In the genomic region with DNA sequence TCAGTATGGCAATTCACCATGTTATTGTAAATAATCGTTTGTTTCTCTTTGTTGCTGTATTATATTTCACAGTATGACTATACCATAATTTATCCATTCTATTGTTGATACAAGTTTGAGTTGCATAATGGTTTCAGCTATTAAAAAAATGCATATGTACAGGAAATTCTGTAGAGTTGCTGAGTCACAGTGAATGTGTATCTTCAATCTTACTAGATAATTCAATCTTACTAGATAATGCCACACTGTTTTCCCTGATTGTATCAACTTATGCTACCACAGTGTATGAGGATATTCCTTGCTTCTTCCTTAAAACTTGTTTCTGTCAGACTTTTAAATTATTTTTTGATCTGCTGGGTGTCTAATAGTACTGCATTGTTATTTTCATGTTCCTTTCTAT, we compare ENCODE assay signal across 21 cellular contexts. TPM values are rescaled to one million over a fixed set of nuclear protein-coding genes. Genes with fewer than 3 reads are reported as not detected.
DNase-seq lines count a peak whose midpoint lies in the region; ATAC-seq, FAIRE-seq and TF ChIP-seq lines count a peak whose summit lies in the region.
"Had no signal": no experiment of that assay in that cellular context is flagged by ENCODE, and none has a peak within 500 bp of the region (broad histone marks: within the 10 kb centered on the region; RNA-seq: fewer than 3 reads in every experiment).

No MANE protein-coding gene starts in this region.

- CTCF ChIA-PET in SK-N-SH (lab: Yijun Ruan, JAX): interaction anchor here (1.1 kb wide), 1 partner anchor 216 kb away, joined by 3 read pairs; no protein-coding TSS in a partner anchor
- CTCF ChIA-PET in K562 (lab: Yijun Ruan, JAX; ENCODE audit: low intra/inter-chr PET ratio): no interaction called here

- H3K4me3 ChIP-seq in SK-N-SH (ENCODE audit: low read depth in 2 of 2, low read length in 1 of 2) (no peak overlapping the region), K562 (no peak overlapping the region), keratinocyte (ENCODE audit: control insufficient read depth in 2 of 3, extremely low read depth in 1 of 3, insufficient read depth in 2 of 3, low read depth in 1 of 3, low read length in 3 of 3) (peak overlapping the region in 1 of 3 experiments; percentile 15), gastroesophageal sphincter (no peak overlapping the region)
- H3K4me3 ChIP-seq: coronary artery, lower lobe of right lung, sigmoid colon had no signal

- H3K27ac ChIP-seq in SK-N-SH (ENCODE audit: low read depth in 2 of 2, low read length in 1 of 2) (peak overlapping the region in 1 of 2 experiments; percentile 62; a peak in 2 of 4 replicates), K562 (ENCODE audit: extremely low read depth, low read depth, low read length) (peak overlapping the region; percentile 7; the same call in 1 of the 3 replicates), keratinocyte (ENCODE audit: control insufficient read depth, insufficient read depth, low read length) (peak overlapping the region; percentile 84), gastroesophageal sphincter (no peak overlapping the region)
- H3K27ac ChIP-seq: coronary artery, lower lobe of right lung, sigmoid colon had no signal

- H3K9ac ChIP-seq in SK-N-SH (no peak overlapping the region), K562 (ENCODE audit: insufficient read depth in 1 of 2, low read depth in 2 of 2, low read length in 2 of 2) (no peak overlapping the region; a peak in 1 of 4 replicates), keratinocyte (ENCODE audit: control insufficient read depth, extremely low read depth, insufficient read depth, low read length) (peak overlapping the region; percentile 43)

- H2AFZ ChIP-seq in SK-N-SH (ENCODE audit: low read depth): no peak overlapping the region
- H2AFZ ChIP-seq in K562 (ENCODE audit: low read depth, low read length): peak overlapping the region; percentile 6
- H2AFZ ChIP-seq in keratinocyte (ENCODE audit: control insufficient read depth, low read length): peak overlapping the region; percentile 32

- FAIRE-seq in K562 (lab: Jason Lieb, UNC) (no peak), keratinocyte (lab: Jason Lieb, UNC) (no peak)
- FAIRE-seq: A204.1, GM18507, RCC 7860, urothelium cell line had no signal

- TF ChIP-seq CTCF in SK-N-SH (IDR thresholded peaks at IDR 0.05) (no peak), K562 (IDR thresholded peaks at IDR 0.05 in 2 of 3, conservative IDR thresholded peaks at IDR 0.05 in 1 of 3; ENCODE audit: insufficient read depth in 2 of 3, low read depth in 1 of 3, low read length in 3 of 3) (no peak), keratinocyte (optimal IDR thresholded peaks at IDR 0.05 in 1 of 3, IDR thresholded peaks at IDR 0.05 in 1 of 3, conservative IDR thresholded peaks at IDR 0.05 in 1 of 3; ENCODE audit: extremely low read depth in 1 of 3, insufficient read depth in 2 of 3, low read length in 3 of 3) (no peak), gastroesophageal sphincter (IDR thresholded peaks at IDR 0.05) (no peak)

- no peak for DNase-seq in SK-N-SH
- DNase-seq in HT1080 (ENCODE audit: low read depth): peak; percentile 41
- no peak for DNase-seq in K562 (ENCODE audit: extremely low read depth in 1 of 4, low spot score in 3 of 4)
- no peak for DNase-seq in keratinocyte (ENCODE audit: low read depth, low spot score)
- no peak for DNase-seq in stimulated activated CD4-positive, alpha-beta T cell treated with anti-CD3 and anti-CD28 coated beads, Interleukin-4, amount 100 ng/mL, for 4 hours
- no peak for DNase-seq in NCI-H526 treated with DMSO at 0.1 percent for 48 hours (lab: John Stamatoyannopoulos, UW)
- DNase-seq: activated T-cell treated with anti-CD3 and anti-CD28 coated beads, Interleukin-2, amount 50 U/mL, for 1 hour; KG1; lower lobe of right lung; NCI-H1436 treated with DMSO at 0.1 percent for 48 hours; NCI-H446; sigmoid colon; stimulated activated naive B cell treated with anti-CD40 and anti-IgM and Interleukin-4, amounts not matched to agents 10 μg/mL and 1 μg/mL and 100 μg/mL, for 72 hours; T-helper 17 cell had no signal

- H3K79me2 ChIP-seq in SK-N-SH (ENCODE audit: insufficient read depth): peaks cover 27% of the 10 kb centered on the region
- H3K79me2 ChIP-seq in K562 (ENCODE audit: control insufficient read depth, insufficient read depth, low read length): peaks cover 33% of the 10 kb centered on the region
- H3K79me2 ChIP-seq in keratinocyte (ENCODE audit: control insufficient read depth, insufficient read depth, low read length): peaks cover 18% of the 10 kb centered on the region

- in situ Hi-C loops in K562 (cut with MboI): no loop called here

- H3K36me3 ChIP-seq in SK-N-SH (replicated peaks in 1 of 2; ENCODE audit: control insufficient read depth in 1 of 2, insufficient read depth in 2 of 2, low read length in 1 of 2): peaks cover 0 to 2% of the 10 kb centered on the region in 2 experiments
- peaks cover 6% of the 10 kb centered on the region for H3K36me3 ChIP-seq in K562 (ENCODE audit: control insufficient read depth, insufficient read depth, low read length)
- peaks cover 0 to under 1% of the 10 kb centered on the region in 2 experiments for H3K36me3 ChIP-seq in keratinocyte (ENCODE audit: control insufficient read depth in 2 of 2, extremely low read depth in 1 of 2, insufficient read depth in 2 of 2, low read length in 2 of 2)
- H3K36me3 ChIP-seq in gastroesophageal sphincter: no peaks in the 10 kb centered on the region
- H3K36me3 ChIP-seq: lower lobe of right lung, sigmoid colon had no signal

- dilution Hi-C loops in keratinocyte (cut with MboI; ENCODE audit: extremely low pct_ligation_motif_present, low sequenced_read_pairs): no loop called here

- no peak for TF ChIP-seq POLR2A in K562 (conservative IDR thresholded peaks at IDR 0.05)
- no peak for TF ChIP-seq POLR2A in gastroesophageal sphincter (IDR thresholded peaks at IDR 0.05)

- intact Hi-C loops in K562 (cut with micrococcal nuclease): loop anchor here (5.0 to 10.0 kb wide), 3 partner anchors 233 to 723 kb away; no protein-coding TSS in a partner anchor

- H3K9me1 ChIP-seq in K562 (ENCODE audit: control insufficient read depth, insufficient read depth, low read length) (no peaks in the 10 kb centered on the region), keratinocyte (ENCODE audit: control insufficient read depth, extremely low read depth, insufficient read depth, low read length) (no peaks in the 10 kb centered on the region)

- TF ChIP-seq RAD21 in SK-N-SH (IDR thresholded peaks at IDR 0.05; ENCODE audit: low read length) (no peak), K562 (CRISPR knock-in tag; conservative IDR thresholded peaks at IDR 0.05 in 1 of 2, IDR thresholded peaks at IDR 0.05 in 1 of 2) (no peak)

- no peak for TF ChIP-seq EP300 in SK-N-SH (IDR thresholded peaks at IDR 0.05; ENCODE audit: borderline replicate concordance in 1 of 2, low read depth in 1 of 2, low read length in 1 of 2)
- peak; percentile 48; the same call in 1 of the 2 replicates for TF ChIP-seq EP300 in K562 (IDR thresholded peaks at IDR 0.05; ENCODE audit: low read length)
- no peak for TF ChIP-seq EP300 in gastroesophageal sphincter (IDR thresholded peaks at IDR 0.05)

- H4K20me1 ChIP-seq in SK-N-SH (ENCODE audit: insufficient read depth): no peaks in the 10 kb centered on the region
- H4K20me1 ChIP-seq in K562 (replicated peaks; ENCODE audit: control insufficient read depth, insufficient read depth, low read length): no peaks in the 10 kb centered on the region
- no peaks in the 10 kb centered on the region for H4K20me1 ChIP-seq in keratinocyte (ENCODE audit: control insufficient read depth, extremely low read depth, insufficient read depth, low read length)

- H3K9me3 ChIP-seq in SK-N-SH (no peaks in the 10 kb centered on the region), K562 (replicated peaks; ENCODE audit: control insufficient read depth, insufficient read depth, low read depth, low read length) (no peaks in the 10 kb centered on the region), keratinocyte (ENCODE audit: control insufficient read depth, low read depth, low read length) (no peaks in the 10 kb centered on the region), gastroesophageal sphincter (no peaks in the 10 kb centered on the region)
- H3K9me3 ChIP-seq: lower lobe of right lung had no signal

- no peak overlapping the region for H3K4me2 ChIP-seq in SK-N-SH
- 0 out of 2 replicates have a peak overlapping the region, but pooled peaks have one; percentile 0 for H3K4me2 ChIP-seq in K562 (ENCODE audit: insufficient read depth, low read length)
- peak overlapping the region; percentile 15 for H3K4me2 ChIP-seq in keratinocyte (ENCODE audit: control insufficient read depth, extremely low read depth, insufficient read depth, low read depth, low read length)

- 56% methylated on average over 1 of the region's 1 CpG for WGBS in SK-N-SH (ENCODE audit: low lambda C conversion rate)
- WGBS in K562 (ENCODE audit: insufficient coverage, low coverage, missing lambda C conversion rate): 25% methylated on average over 1 of the region's 1 CpG
- WGBS in gastroesophageal sphincter (ENCODE audit: low coverage in 1 of 2), 2 donors: 70 to 80% methylated on average over 1 of the region's 1 CpG

- POLR2A ChIA-PET in SK-N-SH (lab: Yijun Ruan, JAX): no interaction called here
- POLR2A ChIA-PET in K562 (lab: Yijun Ruan, JAX): interaction anchor here (1.0 kb wide), 1 partner anchor 9 kb away, joined by 3 read pairs; no protein-coding TSS in a partner anchor

- no peaks in the 10 kb centered on the region for H3K9me2 ChIP-seq in SK-N-SH

- BruUV-seq in K562 (replicated peaks; lab: Mats Ljungman, UMichigan): no TSS peak

- H3F3A ChIP-seq in SK-N-SH (replicated peaks; ENCODE audit: insufficient read depth): peaks cover 8% of the 10 kb centered on the region

- H3K4me1 ChIP-seq in SK-N-SH (ENCODE audit: control insufficient read depth in 1 of 2, insufficient read depth in 2 of 2, low read depth in 1 of 2, low read length in 1 of 2) (peaks cover 3 to 13% of the 10 kb centered on the region in 2 experiments; a peak in 3 of 4 replicates), K562 (replicated peaks in 1 of 2; ENCODE audit: control insufficient read depth in 2 of 2, insufficient read depth in 2 of 2, low read length in 2 of 2) (peaks cover 5 to 34% of the 10 kb centered on the region in 2 experiments), keratinocyte (ENCODE audit: control insufficient read depth, extremely low read depth, insufficient read depth, low read length) (peaks cover 30% of the 10 kb centered on the region), gastroesophageal sphincter (peaks cover 0 to 20% (median 7%) of the 10 kb centered on the region in 3 donors)

- ATAC-seq in SK-N-SH treated with all-trans-retinoic acid at 6 μM for 48 hours (no peak), K562 (no peak), gastroesophageal sphincter (no peak)
- ATAC-seq: lower lobe of right lung; stimulated activated naive B cell treated with anti-CD40 and anti-IgM and Interleukin-4, amounts not matched to agents 10 μg/mL and 1 μg/mL and 100 μg/mL, for 72 hours; T-helper 17 cell had no signal

- H3K27me3 ChIP-seq in SK-N-SH (ENCODE audit: insufficient read depth): no peaks in the 10 kb centered on the region
- H3K27me3 ChIP-seq in K562 (ENCODE audit: control insufficient read depth in 2 of 2, insufficient read depth in 2 of 2, low read length in 2 of 2): no peaks in the 10 kb centered on the region
- H3K27me3 ChIP-seq in keratinocyte (ENCODE audit: control insufficient read depth, extremely low read depth, insufficient read depth, low read length): no peaks in the 10 kb centered on the region
- H3K27me3 ChIP-seq in gastroesophageal sphincter: peaks cover 7% of the 10 kb centered on the region
- H3K27me3 ChIP-seq: sigmoid colon had no signal

RNA-seq across cellular contexts. Expression of gene COA6, which starts 3.5 kb away (rescaled TPM):
- polyA plus RNA-seq in SK-N-SH (2012; rRNA removed): 34.2 and 42.2 TPM in 2 replicates
- 42.1 and 52.1 TPM in 2 replicates for polyA plus RNA-seq in SK-N-SH (2012; cell fraction: cytosol; rRNA removed)
- 15.1 and 20.6 TPM in 2 replicates for polyA plus RNA-seq in SK-N-SH (2012; cell fraction: nucleus; rRNA removed)
- total RNA-seq in HT1080 (2014; rRNA removed; shearing (Covaris generic)): 88.6 and 101 TPM in 2 replicates
- polyA plus RNA-seq in HT1080 (2015; cell fraction: cytosol; rRNA removed): 88.0 and 96.0 TPM in 2 replicates
- 33.5 and 44.7 TPM in 2 replicates for polyA plus RNA-seq in HT1080 (2015; cell fraction: nucleus; rRNA removed)
- 11.0 and 11.3 TPM in 2 replicates for total RNA-seq in K562 (2011; cell fraction: chromatin; rRNA removed; ENCODE audit: low replicate concordance)
- total RNA-seq in K562 (2011; cell fraction: nucleolus; rRNA removed): 18.5 and 22.6 TPM in 2 replicates
- total RNA-seq in K562 (2011; cell fraction: nucleoplasm; rRNA removed): 18.0 and 19.1 TPM in 2 replicates
- total RNA-seq in K562 (2014; rRNA removed): 92.1 and 131 TPM in 2 replicates
- 134 and 151 TPM in 2 replicates for total RNA-seq in K562 (2014; rRNA removed; fragmentation: Illumina TruSeq; extraction: Trizol)
- total RNA-seq in K562 (2015; rRNA removed; fragmentation: Illumina TruSeq; extraction: Trizol): 155 and 158 TPM in 2 replicates
- total RNA-seq in K562 (2021): 102 and 112 TPM in 2 replicates
- 50.3 and 77.7 TPM in 2 replicates for polyA plus RNA-seq in K562 (2011; rRNA removed)
- polyA plus RNA-seq in K562 (2011; cell fraction: cytosol; rRNA removed): 36.7 and 39.3 TPM in 2 replicates
- polyA plus RNA-seq in K562 (2011; cell fraction: nucleus; rRNA removed): 17.7 and 23.9 TPM in 2 replicates
- polyA plus RNA-seq in K562 (2012): 96.2 and 170 TPM in 2 replicates
- polyA plus RNA-seq in K562 (2014; fragmentation: Illumina TruSeq; extraction: Trizol): 91.5 and 119 TPM in 2 replicates
- 100 to 1,000 TPM; 171 to 187 TPM for polyA plus RNA-seq in K562 (2014; fragmentation: Nextera tagmentation; extraction: Ambion mirVana)
- polyA plus RNA-seq in K562 (2014; rRNA removed): 172 and 190 TPM in 2 replicates
- polyA minus RNA-seq in K562 (2011; rRNA and poly(A)+ RNA removed): 12.1 and 12.6 TPM in 2 replicates
- 16.4 and 25.5 TPM in 2 replicates for polyA minus RNA-seq in K562 (2011; cell fraction: cytosol; rRNA and poly(A)+ RNA removed)
- polyA minus RNA-seq in K562 (2011; cell fraction: nucleus; rRNA and poly(A)+ RNA removed): 15.6 and 20.1 TPM in 2 replicates
- 24.2 to 36.0 TPM (median 24.3 TPM) in 3 replicates for polyA plus RNA-seq in keratinocyte
- 25.3 TPM for polyA plus RNA-seq in keratinocyte (2011; ENCODE audit: low read depth)
- 22.8 and 30.1 TPM in 2 replicates for polyA plus RNA-seq in keratinocyte (2011; cell fraction: cytosol; rRNA removed)
- 8.4 and 13.8 TPM in 2 replicates for polyA plus RNA-seq in keratinocyte (2011; cell fraction: nucleus; rRNA removed)
- polyA plus RNA-seq in keratinocyte (2012; ENCODE audit: low replicate concordance): 42.6 and 52.1 TPM in 2 replicates
- polyA minus RNA-seq in keratinocyte: 2.9 to 5.0 TPM (median 3.8 TPM) in 3 replicates
- 30.9 TPM for polyA minus RNA-seq in keratinocyte (2011; cell fraction: cytosol; rRNA and poly(A)+ RNA removed)
- 2.4 and 4.3 TPM in 2 replicates for polyA minus RNA-seq in keratinocyte (2011; cell fraction: nucleus; rRNA and poly(A)+ RNA removed)
- total RNA-seq in gastroesophageal sphincter: 10 to 100 TPM; 13.4 to 24.7 (median 16.9) TPM

Comparison
In these comparisons a context has a peak if more than half of its experiments do, and no peak if none do; other contexts are left out.
1. H3K27ac ChIP-seq: peak in K562 (single experiment) and keratinocyte (single experiment); none in gastroesophageal sphincter (0 of 4).
2. Of the 27 proteins assayed by ChIP-seq in both K562 and SK-N-SH: peak only in K562: EP300 and GABPA; only in SK-N-SH: none; in both: none; in neither: 24; mixed calls (peak in some experiments, not most) for 1.